ENCODE assay signal across 9 cellular contexts in the genomic region with DNA sequence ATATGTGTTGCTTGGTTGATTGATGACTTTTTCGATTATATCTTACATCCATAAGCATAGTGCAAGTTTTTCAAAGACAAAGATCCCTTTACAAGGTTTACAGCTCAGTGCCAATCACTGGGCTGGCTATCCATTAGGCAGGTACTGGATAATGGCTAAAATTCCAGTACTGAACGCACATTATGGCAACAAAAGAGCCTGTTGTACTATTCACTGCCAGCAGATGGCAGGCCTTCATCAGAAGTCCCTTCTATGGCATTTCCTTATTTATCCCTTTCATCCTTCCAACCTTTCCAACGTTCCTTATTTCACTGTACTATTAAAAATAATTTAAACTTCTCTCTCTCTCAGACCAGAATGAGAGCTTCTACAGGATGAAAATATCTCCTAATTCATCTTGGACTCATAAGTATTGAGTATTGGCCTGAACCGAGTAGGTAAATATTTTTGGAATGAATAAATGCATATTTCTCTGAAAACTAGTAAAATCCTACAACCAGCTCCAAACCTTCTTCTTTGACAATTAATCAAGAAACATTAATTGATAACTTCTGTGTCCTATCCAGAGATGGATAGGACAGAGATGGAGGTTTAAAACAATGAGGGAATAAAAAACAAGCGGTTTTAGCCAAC. TPM values are rescaled to one million over a fixed set of nuclear protein-coding genes. Genes with fewer than 3 reads are reported as not detected.
DNase-seq lines count a peak whose midpoint lies in the region; ATAC-seq and TF ChIP-seq lines count a peak whose summit lies in the region.
"Had no signal": no experiment of that assay in that cellular context is flagged by ENCODE, and none has a peak within 500 bp of the region (broad histone marks: within the 10 kb centered on the region; RNA-seq: fewer than 3 reads in every experiment).

No MANE protein-coding gene starts in this region.

- intact Hi-C loops in natural killer cell (cut with micrococcal nuclease) (loop anchor here (1.0 kb wide), 1 partner anchor 56 kb away; no protein-coding TSS in a partner anchor), colonic mucosa (cut with DNase I) (no loop called here)

- peak; percentile 81 for TF ChIP-seq CTCF in natural killer cell (IDR thresholded peaks at IDR 0.05)
- TF ChIP-seq CTCF in VCaP (conservative IDR thresholded peaks at IDR 0.05) = peak; percentile 98
- peak; percentile 53 for TF ChIP-seq CTCF in colonic mucosa (IDR thresholded peaks at IDR 0.05)
- TF ChIP-seq CTCF in liver (IDR thresholded peaks at IDR 0.05; ENCODE audit: low read depth, low read length, missing input control) = peak; percentile 83

- no peaks in the 10 kb centered on the region for H3K27me3 ChIP-seq in colonic mucosa
- H3K27me3 ChIP-seq in liver (ENCODE audit: control insufficient read depth in 4 of 4, insufficient read depth in 4 of 4, low read length in 3 of 4) = no peaks in the 10 kb centered on the region

- H3K36me3 ChIP-seq in colonic mucosa = no peaks in the 10 kb centered on the region
- no peaks in the 10 kb centered on the region for H3K36me3 ChIP-seq in liver (ENCODE audit: control insufficient read depth in 4 of 4, insufficient read depth in 3 of 4, low read depth in 1 of 4, low read length in 3 of 4)

- H3K27ac Mint-ChIP-seq in natural killer cell = no peak overlapping the region
- H3K27ac Mint-ChIP-seq in natural killer cell treated with Interleukin-12 subunit alpha and Interleukin-12 subunit beta and Interleukin-15 and Interleukin-18, amount 100 ng/mL, for 72 hours = no peak overlapping the region

- H3K9ac ChIP-seq in colonic mucosa (ENCODE audit: low read depth in 2 of 2, low read length in 2 of 2) = no peak overlapping the region
- H3K9ac ChIP-seq in liver (ENCODE audit: low read depth in 1 of 2, low read length in 2 of 2) = no peak overlapping the region

- H3K4me1 ChIP-seq in colonic mucosa (no peaks in the 10 kb centered on the region), liver (ENCODE audit: control insufficient read depth in 4 of 4, insufficient read depth in 4 of 4, low read length in 3 of 4) (no peaks in the 10 kb centered on the region)

- DNase-seq in natural killer cell (no peak), NCI-H2029 treated with DMSO at 0.1 percent for 48 hours (lab: John Stamatoyannopoulos, UW) (peak; percentile 65), colonic mucosa (peak; percentile 67)
- DNase-seq in natural killer cell treated with Interleukin-12 subunit alpha and Interleukin-12 subunit beta and Interleukin-15 and Interleukin-18, amount 100 ng/mL, for 72 hours (ENCODE audit: low spot score) = no peak
- DNase-seq in stimulated activated CD4-positive, alpha-beta T cell treated with anti-CD3 and anti-CD28 coated beads, TNF-alpha, amount 100 ng/mL, for 48 hours (ENCODE audit: low read depth in 3 of 3) = peak in 2 of 3 donors; percentile 7 to 31

- H3K27ac ChIP-seq in VCaP (no peak overlapping the region), colonic mucosa (no peak overlapping the region), liver (ENCODE audit: low read depth in 1 of 2, low read length in 2 of 2) (no peak overlapping the region)

- H3K4me3 Mint-ChIP-seq in natural killer cell = no peak overlapping the region
- no peak overlapping the region for H3K4me3 Mint-ChIP-seq in natural killer cell treated with Interleukin-12 subunit alpha and Interleukin-12 subunit beta and Interleukin-15 and Interleukin-18, amount 100 ng/mL, for 72 hours

- no peaks in the 10 kb centered on the region for H3K4me1 Mint-ChIP-seq in natural killer cell
- H3K4me1 Mint-ChIP-seq in natural killer cell treated with Interleukin-12 subunit alpha and Interleukin-12 subunit beta and Interleukin-15 and Interleukin-18, amount 100 ng/mL, for 72 hours (ENCODE audit: low read depth in 2 of 2) = no peaks in the 10 kb centered on the region

- peaks cover 0 to 10% of the 10 kb centered on the region in 2 donors for H3K27me3 Mint-ChIP-seq in natural killer cell (ENCODE audit: low read depth in 2 of 2)
- peaks cover 0 to 2% of the 10 kb centered on the region in 2 donors for H3K27me3 Mint-ChIP-seq in natural killer cell treated with Interleukin-12 subunit alpha and Interleukin-12 subunit beta and Interleukin-15 and Interleukin-18, amount 100 ng/mL, for 72 hours

- no peaks in the 10 kb centered on the region for H3K36me3 Mint-ChIP-seq in natural killer cell
- H3K36me3 Mint-ChIP-seq in natural killer cell treated with Interleukin-12 subunit alpha and Interleukin-12 subunit beta and Interleukin-15 and Interleukin-18, amount 100 ng/mL, for 72 hours = no peaks in the 10 kb centered on the region

- H3K9me3 ChIP-seq in colonic mucosa (no peaks in the 10 kb centered on the region), liver (ENCODE audit: control insufficient read depth in 4 of 4, low read length in 3 of 4) (no peaks in the 10 kb centered on the region)

- ATAC-seq in natural killer cell = peak in 2 of 3 donors; percentile 63 to 69
- no peak for ATAC-seq in natural killer cell treated with Interleukin-12 subunit alpha and Interleukin-12 subunit beta and Interleukin-15 and Interleukin-18, amount 100 ng/mL, for 72 hours
- no peak for ATAC-seq in HG03439 (IDR thresholded peaks at IDR 0.05; ENCODE audit: unreplicated experiment)

- no peaks in the 10 kb centered on the region for H3K9me3 Mint-ChIP-seq in natural killer cell
- no peaks in the 10 kb centered on the region for H3K9me3 Mint-ChIP-seq in natural killer cell treated with Interleukin-12 subunit alpha and Interleukin-12 subunit beta and Interleukin-15 and Interleukin-18, amount 100 ng/mL, for 72 hours

- H3K4me3 ChIP-seq in colonic mucosa = no peak overlapping the region
- no peak overlapping the region for H3K4me3 ChIP-seq in liver (ENCODE audit: low read depth in 1 of 3, low read length in 3 of 3)

- 34% methylated on average over 5 of the region's 5 CpGs for WGBS in liver

- TF ChIP-seq RAD21 in liver (IDR thresholded peaks at IDR 0.05) = peak; percentile 86 to 92

TF ChIP-seq in liver, 16 proteins besides CTCF, POLR2A, EP300 and RAD21:
- TF ChIP-seq, protein P1, sequence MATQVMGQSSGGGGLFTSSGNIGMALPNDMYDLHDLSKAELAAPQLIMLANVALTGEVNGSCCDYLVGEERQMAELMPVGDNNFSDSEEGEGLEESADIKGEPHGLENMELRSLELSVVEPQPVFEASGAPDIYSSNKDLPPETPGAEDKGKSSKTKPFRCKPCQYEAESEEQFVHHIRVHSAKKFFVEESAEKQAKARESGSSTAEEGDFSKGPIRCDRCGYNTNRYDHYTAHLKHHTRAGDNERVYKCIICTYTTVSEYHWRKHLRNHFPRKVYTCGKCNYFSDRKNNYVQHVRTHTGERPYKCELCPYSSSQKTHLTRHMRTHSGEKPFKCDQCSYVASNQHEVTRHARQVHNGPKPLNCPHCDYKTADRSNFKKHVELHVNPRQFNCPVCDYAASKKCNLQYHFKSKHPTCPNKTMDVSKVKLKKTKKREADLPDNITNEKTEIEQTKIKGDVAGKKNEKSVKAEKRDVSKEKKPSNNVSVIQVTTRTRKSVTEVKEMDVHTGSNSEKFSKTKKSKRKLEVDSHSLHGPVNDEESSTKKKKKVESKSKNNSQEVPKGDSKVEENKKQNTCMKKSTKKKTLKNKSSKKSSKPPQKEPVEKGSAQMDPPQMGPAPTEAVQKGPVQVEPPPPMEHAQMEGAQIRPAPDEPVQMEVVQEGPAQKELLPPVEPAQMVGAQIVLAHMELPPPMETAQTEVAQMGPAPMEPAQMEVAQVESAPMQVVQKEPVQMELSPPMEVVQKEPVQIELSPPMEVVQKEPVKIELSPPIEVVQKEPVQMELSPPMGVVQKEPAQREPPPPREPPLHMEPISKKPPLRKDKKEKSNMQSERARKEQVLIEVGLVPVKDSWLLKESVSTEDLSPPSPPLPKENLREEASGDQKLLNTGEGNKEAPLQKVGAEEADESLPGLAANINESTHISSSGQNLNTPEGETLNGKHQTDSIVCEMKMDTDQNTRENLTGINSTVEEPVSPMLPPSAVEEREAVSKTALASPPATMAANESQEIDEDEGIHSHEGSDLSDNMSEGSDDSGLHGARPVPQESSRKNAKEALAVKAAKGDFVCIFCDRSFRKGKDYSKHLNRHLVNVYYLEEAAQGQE (IDR thresholded peaks at IDR 0.05) = peak; percentile 91
- TF ChIP-seq, protein P2, sequence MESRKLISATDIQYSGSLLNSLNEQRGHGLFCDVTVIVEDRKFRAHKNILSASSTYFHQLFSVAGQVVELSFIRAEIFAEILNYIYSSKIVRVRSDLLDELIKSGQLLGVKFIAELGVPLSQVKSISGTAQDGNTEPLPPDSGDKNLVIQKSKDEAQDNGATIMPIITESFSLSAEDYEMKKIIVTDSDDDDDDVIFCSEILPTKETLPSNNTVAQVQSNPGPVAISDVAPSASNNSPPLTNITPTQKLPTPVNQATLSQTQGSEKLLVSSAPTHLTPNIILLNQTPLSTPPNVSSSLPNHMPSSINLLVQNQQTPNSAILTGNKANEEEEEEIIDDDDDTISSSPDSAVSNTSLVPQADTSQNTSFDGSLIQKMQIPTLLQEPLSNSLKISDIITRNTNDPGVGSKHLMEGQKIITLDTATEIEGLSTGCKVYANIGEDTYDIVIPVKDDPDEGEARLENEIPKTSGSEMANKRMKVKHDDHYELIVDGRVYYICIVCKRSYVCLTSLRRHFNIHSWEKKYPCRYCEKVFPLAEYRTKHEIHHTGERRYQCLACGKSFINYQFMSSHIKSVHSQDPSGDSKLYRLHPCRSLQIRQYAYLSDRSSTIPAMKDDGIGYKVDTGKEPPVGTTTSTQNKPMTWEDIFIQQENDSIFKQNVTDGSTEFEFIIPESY (IDR thresholded peaks at IDR 0.05) = no peak
TF ChIP-seq in liver: peak in this region for 1.

RNA-seq across cellular contexts. Expression of a gene that starts 6.7 kb away (rescaled TPM):
- total RNA-seq in natural killer cell (not detected), colonic mucosa (not detected), liver (not detected)
- not detected for total RNA-seq in natural killer cell treated with Interleukin-12 subunit alpha and Interleukin-12 subunit beta and Interleukin-15 and Interleukin-18, amount 100 ng/mL, for 72 hours
- not detected for polyA plus RNA-seq in liver
- total RNA-seq: mononuclear cell had no signal

RNA-seq across cellular contexts. Expression of a gene that starts 44.3 kb away (rescaled TPM):
- total RNA-seq in natural killer cell (10 to 100 TPM; 58.8 to 74.4 (median 67.4) TPM), colonic mucosa (10 to 100 TPM; 15.4 to 17.5 TPM), liver (10 to 100 TPM; 15.6 to 19.0 TPM)
- 10 to 100 TPM; 43.1 to 50.4 TPM for total RNA-seq in natural killer cell treated with Interleukin-12 subunit alpha and Interleukin-12 subunit beta and Interleukin-15 and Interleukin-18, amount 100 ng/mL, for 72 hours
- polyA plus RNA-seq in liver = 1 to 10 TPM; 4.3 to 5.9 TPM

Comparison
In these comparisons a context has a peak if more than half of its experiments do, and no peak if none do; other contexts are left out.
1. ATAC-seq: peak in natural killer cell (2 of 3); none in natural killer cell treated with Interleukin-12 subunit alpha and Interleukin-12 subunit beta and Interleukin-15 and Interleukin-18, amount 100 ng/mL, for 72 hours (0 of 2) and HG03439 (single experiment).
2. DNase-seq: peak in NCI-H2029 treated with DMSO at 0.1 percent for 48 hours (single experiment), colonic mucosa (single experiment) and stimulated activated CD4-positive, alpha-beta T cell treated with anti-CD3 and anti-CD28 coated beads, TNF-alpha, amount 100 ng/mL, for 48 hours (2 of 3); none in natural killer cell (single experiment) and natural killer cell treated with Interleukin-12 subunit alpha and Interleukin-12 subunit beta and Interleukin-15 and Interleukin-18, amount 100 ng/mL, for 72 hours (single experiment).
3. Peak in every context shown above with its lines, with median percentiles within 50 percentile points of each other: CTCF ChIP-seq.